25 cellular contexts compared by ENCODE assay signal in genomic region chr6:128889870-128890269, GRCh38. TPM values are rescaled to one million over a fixed set of nuclear protein-coding genes. Genes with fewer than 3 reads are reported as not detected.
DNase-seq lines count a peak whose midpoint lies in the region; ATAC-seq, FAIRE-seq and TF ChIP-seq lines count a peak whose summit lies in the region.
"Had no signal": no experiment of that assay in that cellular context is flagged by ENCODE, and none has a peak within 500 bp of the region (broad histone marks: within the 10 kb centered on the region; RNA-seq: fewer than 3 reads in every experiment).

No MANE protein-coding gene starts in this region.

- no peak for FAIRE-seq in bronchial epithelial cell (lab: Jason Lieb, UNC)
- FAIRE-seq: GM12892 had no signal

- no peak for TF ChIP-seq POLR2A in gastroesophageal sphincter (IDR thresholded peaks at IDR 0.05)

- TF ChIP-seq CTCF in bronchial epithelial cell (IDR thresholded peaks at IDR 0.05; ENCODE audit: insufficient read depth, low read length, severe bottlenecking) (no peak), left ventricle myocardium inferior (IDR thresholded peaks at IDR 0.05; ENCODE audit: borderline replicate concordance) (no peak), retinal pigment epithelial cell (conservative IDR thresholded peaks at IDR 0.05; ENCODE audit: low read depth, low read length) (no peak), gastroesophageal sphincter (IDR thresholded peaks at IDR 0.05) (no peak), HFFc6 (IDR thresholded peaks at IDR 0.05) (no peak)

- DNase-seq in Right ventricle myocardium inferior (ENCODE audit: missing footprints) (no peak), left cardiac atrium (no peak), bronchial epithelial cell (ENCODE audit: low read depth) (peak; percentile 23), left ventricle myocardium inferior (no peak), retinal pigment epithelial cell (ENCODE audit: low read depth) (peak; percentile 69), HFFc6 (no peak), NCI-H748 (lab: John Stamatoyannopoulos, UW; ENCODE audit: unreplicated experiment) (no peak)
- DNase-seq: BE2C; Calu3; DMS153; DND-41; GM23248; H7; MM.1S; NCI-H2029; NCI-H446 treated with DMSO at 0.1 percent for 48 hours; NCI-H69; NK-92 treated with Interleukin-12 subunit alpha and Interleukin-12 subunit beta, amount 100 ng/mL, for 24 hours; PC-3 had no signal

- H3K36me3 ChIP-seq in bronchial epithelial cell (ENCODE audit: control insufficient read depth, insufficient read depth, low read length) (no peaks in the 10 kb centered on the region), left ventricle myocardium inferior (peaks cover 3% of the 10 kb centered on the region), gastroesophageal sphincter (no peaks in the 10 kb centered on the region)
- H3K36me3 ChIP-seq: BE2C, SJSA1 had no signal

- no peaks in the 10 kb centered on the region for H3K9me3 Mint-ChIP-seq in HFFc6

- no peaks in the 10 kb centered on the region for H3K36me3 Mint-ChIP-seq in HFFc6 (ENCODE audit: low read depth)
- H3K36me3 Mint-ChIP-seq: IgD-negative memory B cell had no signal

- H3K9me3 ChIP-seq in left ventricle myocardium inferior (replicated peaks) (no peaks in the 10 kb centered on the region), gastroesophageal sphincter (no peaks in the 10 kb centered on the region)
- H3K9me3 ChIP-seq: BE2C, SJSA1 had no signal

- H3K4me1 ChIP-seq in left ventricle myocardium inferior (peaks cover 25% of the 10 kb centered on the region), gastroesophageal sphincter (no peaks in the 10 kb centered on the region)
- H3K4me1 ChIP-seq: BE2C, SJSA1 had no signal

- TF ChIP-seq EP300 in gastroesophageal sphincter (IDR thresholded peaks at IDR 0.05): no peak

- H3K27me3 Mint-ChIP-seq in HFFc6 (ENCODE audit: insufficient read depth): no peaks in the 10 kb centered on the region
- H3K27me3 Mint-ChIP-seq: IgD-negative memory B cell had no signal

- ATAC-seq in Right ventricle myocardium inferior (peak; percentile 57), left cardiac atrium (no peak), gastroesophageal sphincter (no peak)
- ATAC-seq: PC-3 had no signal

- H3K27ac ChIP-seq in left ventricle myocardium inferior (replicated peaks) (peak overlapping the region; percentile 88), gastroesophageal sphincter (no peak overlapping the region)
- H3K27ac ChIP-seq: 22Rv1, GM23248, KMS-11, SJSA1 had no signal

- H3K4me3 ChIP-seq in bronchial epithelial cell (ENCODE audit: low read depth, low read length): no peak overlapping the region
- peak overlapping the region; percentile 72 for H3K4me3 ChIP-seq in left ventricle myocardium inferior
- no peak overlapping the region for H3K4me3 ChIP-seq in retinal pigment epithelial cell (ENCODE audit: low read length)
- no peak overlapping the region for H3K4me3 ChIP-seq in gastroesophageal sphincter
- H3K4me3 ChIP-seq: GM23248, SJSA1 had no signal

- intact Hi-C loops in Right ventricle myocardium inferior (cut with DNase I): loop anchor here (2.0 to 10.0 kb wide), 3 partner anchors 245 to 455 kb away; no protein-coding TSS in a partner anchor
- intact Hi-C loops in left cardiac atrium (cut with DNase I): loop anchor here in 1 of 2 donors (10.0 kb wide), 1 partner anchor 365 kb away; no protein-coding TSS in a partner anchor
- intact Hi-C loops in left ventricle myocardium inferior (cut with micrococcal nuclease): no loop called here

- peaks cover 19% of the 10 kb centered on the region for H3K4me1 Mint-ChIP-seq in HFFc6 (ENCODE audit: low read depth)
- H3K4me1 Mint-ChIP-seq: IgD-negative memory B cell had no signal

- H3K4me3 Mint-ChIP-seq in HFFc6: no peak overlapping the region
- H3K4me3 Mint-ChIP-seq: IgD-negative memory B cell had no signal

- no peaks in the 10 kb centered on the region for H3K27me3 ChIP-seq in bronchial epithelial cell (ENCODE audit: control insufficient read depth, insufficient read depth, low read length)
- H3K27me3 ChIP-seq in left ventricle myocardium inferior (ENCODE audit: low read depth): no peaks in the 10 kb centered on the region
- H3K27me3 ChIP-seq in gastroesophageal sphincter: no peaks in the 10 kb centered on the region
- H3K27me3 ChIP-seq: BE2C, SJSA1 had no signal

- no peak overlapping the region for H3K27ac Mint-ChIP-seq in HFFc6
- H3K27ac Mint-ChIP-seq: IgD-negative memory B cell had no signal

- 88 to 94% methylated on average over 4 to 5 of the region's 5 CpGs for WGBS in gastroesophageal sphincter (ENCODE audit: low coverage in 1 of 2), 2 donors

RNA-seq across cellular contexts. Expression of gene LAMA2, which starts 6.9 kb away (rescaled TPM):
- total RNA-seq in Right ventricle myocardium inferior: 119 TPM
- total RNA-seq in left cardiac atrium: 100 to 1,000 TPM; 120 to 125 TPM
- total RNA-seq in bronchial epithelial cell: under 0.01 and 2.6 TPM in 2 replicates
- 185 TPM for total RNA-seq in left ventricle myocardium inferior
- 100 to 1,000 TPM; 103 to 199 (median 153) TPM for total RNA-seq in gastroesophageal sphincter
- 10 to 100 TPM in 4 of 6 experiments, 1 to 10 TPM in 2; 8.2 to 14.3 (median 10.5) TPM for total RNA-seq in HFFc6 (2021; fragmentation: NEBNext Ultra II Directional; extraction: Animal tissue kit (Norgen Biotek cat#: 25700))

Comparison
In these comparisons a context has a peak if more than half of its experiments do, and no peak if none do; other contexts are left out.
1. DNase-seq: peak in bronchial epithelial cell (single experiment) and retinal pigment epithelial cell (single experiment); none in Right ventricle myocardium inferior (single experiment), left cardiac atrium (single experiment), left ventricle myocardium inferior (single experiment), HFFc6 (single experiment) and NCI-H748 (single experiment).